ENCODE assay signal across 8 cellular contexts in genomic region chr7:129367700-129368388, GRCh38.
A peak's percentile ranks its signal among the peaks of the same experiment; 100 is the strongest.
DNase-seq lines count a peak whose midpoint lies in the region; ATAC-seq lines count a peak whose summit lies in the region.

No MANE protein-coding gene starts in this region.

- in situ Hi-C loops in ACHN (cut with HindIII; ENCODE audit: low pct_ligation_motif_present, low pct_unique_long_range_greater_than_20kb, low sequenced_read_pairs): no loop called here

- DNase-seq in ACHN: peak; percentile 76
- peak; percentile 60 for DNase-seq in NCI-H345 (lab: John Stamatoyannopoulos, UW)
- DNase-seq in activated CD4-positive, alpha-beta T cell treated with anti-CD3 and anti-CD28 coated beads for 24 hours (ENCODE audit: low read depth in 2 of 2): peak; percentile 68 to 74
- peak; percentile 78 for DNase-seq in kidney tubule cell (ENCODE audit: low spot score)
- DNase-seq in stimulated activated CD4-positive, alpha-beta T cell treated with anti-CD3 and anti-CD28 coated beads, Interleukin-1b, Interleukin-23, amount 100 ng/mL, for 24 hours (ENCODE audit: low read depth in 4 of 4, low spot score in 1 of 4): peak; percentile 54 to 71 (median 56)

- peak; percentile 61 for ATAC-seq in GM18517 (IDR thresholded peaks at IDR 0.05; ENCODE audit: unreplicated experiment)
- ATAC-seq in HG03097 (IDR thresholded peaks at IDR 0.05; ENCODE audit: low FRiP score, unreplicated experiment): peak; percentile 60

- H3K27ac ChIP-seq in cingulate gyrus (ENCODE audit: low read depth, low read length): peak overlapping the region; percentile 20

Comparison
In these comparisons a context has a peak if more than half of its experiments do, and no peak if none do; other contexts are left out.
1. Peak in every context shown above with its lines: DNase-seq, ATAC-seq and H3K27ac ChIP-seq.